ENCODE assay signal across 8 cellular contexts in the genomic region with DNA sequence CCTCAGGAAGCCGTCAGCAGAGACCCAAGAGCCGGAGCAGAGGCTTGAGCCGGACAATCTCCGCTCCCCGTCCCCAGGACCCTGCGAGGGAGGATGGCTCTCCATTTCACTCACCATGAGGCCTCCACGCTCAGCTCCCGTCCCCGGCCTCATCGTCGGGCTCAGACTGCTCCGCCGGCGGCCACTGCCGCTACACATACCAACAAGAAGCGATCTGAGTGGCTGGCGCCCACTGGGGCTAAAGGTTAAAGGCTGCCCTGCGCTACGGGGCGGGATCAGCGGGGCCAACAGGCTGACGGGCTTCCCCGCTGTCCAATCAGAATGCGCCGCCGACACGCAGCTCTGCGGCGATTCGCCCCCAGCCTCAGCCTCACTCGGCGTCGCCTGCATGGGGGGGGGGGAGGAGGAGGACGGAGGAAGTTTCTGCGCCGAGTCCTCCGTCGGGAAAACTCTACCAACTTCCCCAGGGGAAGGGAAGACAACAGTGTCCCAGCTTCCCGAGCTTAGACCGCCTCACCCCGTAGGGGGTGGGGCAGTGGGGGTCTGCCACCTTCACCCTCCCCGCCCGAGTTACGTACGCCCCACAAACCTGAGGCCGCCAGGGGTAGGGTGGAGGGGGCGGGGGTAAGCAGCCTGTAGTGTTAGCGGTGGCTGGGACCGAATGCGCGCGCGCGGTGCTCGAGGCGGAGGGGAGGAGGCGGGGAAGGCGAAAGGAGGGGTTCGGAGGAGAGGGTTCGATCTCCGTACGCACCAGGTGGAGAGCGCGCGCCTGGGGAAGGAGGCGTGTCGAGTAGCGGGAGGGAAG. TPM values are rescaled to one million over a fixed set of nuclear protein-coding genes. Genes with fewer than 3 reads are reported as not detected.
DNase-seq lines count a peak whose midpoint lies in the region; ATAC-seq, FAIRE-seq and TF ChIP-seq lines count a peak whose summit lies in the region.

TSS of gene PRPF40A (minus strand) at position 220 of the 805 bp plus-strand sequence. CDS start at position 198, 22 bp downstream.

- TF ChIP-seq CTCF in adrenal gland (IDR thresholded peaks at IDR 0.05), result peak in 2 of 6 experiments; percentile 24 to 25
- peak in 1 of 12 donors; percentile 14 for TF ChIP-seq CTCF in heart left ventricle (IDR thresholded peaks at IDR 0.05)
- TF ChIP-seq CTCF in upper lobe of left lung (IDR thresholded peaks at IDR 0.05), result peak in 3 of 6 experiments; percentile 14 to 32 (median 19)

- FAIRE-seq in GM12892 (lab: Jason Lieb, UNC), result peak; percentile 99

- H3K27ac ChIP-seq in adrenal gland, result peak within 1 kb of the TSS; percentile 96 to 98 (median 98)
- H3K27ac ChIP-seq in heart left ventricle, result peak within 1 kb of the TSS; percentile 86 to 99 (median 96)
- H3K27ac ChIP-seq in upper lobe of left lung, result peak within 1 kb of the TSS; percentile 95 to 99 (median 98)

- H3K4me3 ChIP-seq in adrenal gland, result peak within 1 kb of the TSS; percentile 96 to 99 (median 97)
- H3K4me3 ChIP-seq in heart left ventricle, result peak within 1 kb of the TSS; percentile 81 to 96 (median 90)
- H3K4me3 ChIP-seq in upper lobe of left lung, result peak within 1 kb of the TSS; percentile 81 to 95 (median 88)

- TF ChIP-seq EP300 in upper lobe of left lung (IDR thresholded peaks at IDR 0.05), result peak in 1 of 4 donors; percentile 55

- ATAC-seq in HG02852 (IDR thresholded peaks at IDR 0.05; ENCODE audit: unreplicated experiment), result peak; percentile 61
- peak; percentile 95 to 96 (median 96) for ATAC-seq in heart left ventricle
- peak; percentile 96 to 97 for ATAC-seq in upper lobe of left lung (ENCODE audit: low FRiP score in 2 of 2)

- intact Hi-C loops in adrenal gland (cut with DNase I), result no loop called here
- intact Hi-C loops in heart left ventricle (cut with DNase I), result loop anchor here in 5 of 10 donors (5.0 to 10.0 kb wide), 2 partner anchors 540 to 543 kb away; partner anchors contain the start of gene STAM2 (in 5 of the 5)
- intact Hi-C loops in posterior cingulate gyrus (cut with DNase I), result loop anchor here (1.0 kb wide), 1 partner anchor 542 kb away; the partner anchor contains the start of gene STAM2

- H3K9me3 ChIP-seq in adrenal gland (replicated peaks in 1 of 3), result no peaks in the 10 kb centered on the region
- H3K9me3 ChIP-seq in heart left ventricle, result no peaks in the 10 kb centered on the region
- H3K9me3 ChIP-seq in upper lobe of left lung, result no peaks in the 10 kb centered on the region

- no peaks in the 10 kb centered on the region for H3K36me3 ChIP-seq in adrenal gland (replicated peaks in 1 of 2)
- peaks cover 0 to 42% (median 29%) of the 10 kb centered on the region in 9 donors for H3K36me3 ChIP-seq in heart left ventricle
- H3K36me3 ChIP-seq in upper lobe of left lung, result peaks cover 0 to 30% (median 4%) of the 10 kb centered on the region in 4 donors

- peaks cover 0 to 41% of the 10 kb centered on the region in 2 donors for H3K4me1 ChIP-seq in adrenal gland (replicated peaks in 1 of 2)
- H3K4me1 ChIP-seq in heart left ventricle, result peaks cover 0 to 57% (median 28%) of the 10 kb centered on the region in 12 donors
- H3K4me1 ChIP-seq in upper lobe of left lung, result peaks cover 31 to 46% (median 38%) of the 10 kb centered on the region in 4 donors

- DNase-seq in GM12892 (ENCODE audit: insufficient read length) (peak; percentile 78), NCI-H146 (lab: John Stamatoyannopoulos, UW) (peak; percentile 96), T-helper 1 cell (peak; percentile 99), adrenal gland (peak; percentile 99 to 100 (median 99)), heart left ventricle (peak; percentile 99 to 100 (median 99)), posterior cingulate gyrus (peak; percentile 99 to 100 (median 99)), upper lobe of left lung (peak; percentile 98)

- H3K27me3 ChIP-seq in adrenal gland (no peaks in the 10 kb centered on the region), heart left ventricle (no peaks in the 10 kb centered on the region), upper lobe of left lung (no peaks in the 10 kb centered on the region)

- peak; percentile 85 for TF ChIP-seq POLR2A in GM12892 (IDR thresholded peaks at IDR 0.05; ENCODE audit: low read depth, low read length)
- peak; percentile 58 to 91 for TF ChIP-seq POLR2A in adrenal gland (IDR thresholded peaks at IDR 0.05)
- TF ChIP-seq POLR2A in heart left ventricle (IDR thresholded peaks at IDR 0.05), result peak in 1 of 2 donors; percentile 66
- peak; percentile 68 to 92 (median 84) for TF ChIP-seq POLR2A in upper lobe of left lung (IDR thresholded peaks at IDR 0.05)

- WGBS in adrenal gland, 4 donors, result 0 to 1% (median 0%) methylated on average over 31 to 68 of the region's 68 CpGs
- WGBS in heart left ventricle, 4 donors, result 0 to 1% (median 0%) methylated on average over 46 to 68 of the region's 68 CpGs
- WGBS in upper lobe of left lung, 2 donors, result 0% methylated on average over 48 to 67 of the region's 68 CpGs

RNA-seq across cellular contexts. Expression of gene PRPF40A, which starts in this region (rescaled TPM):
- 94.6 TPM for polyA plus RNA-seq in GM12892 (2012; ENCODE audit: missing spikeins)
- total RNA-seq in adrenal gland, result 10 to 100 TPM; 45.3 to 90.8 (median 68.9) TPM
- 10 to 100 TPM; 15.6 to 83.0 (median 17.9) TPM for polyA plus RNA-seq in adrenal gland
- total RNA-seq in heart left ventricle, result 10 to 100 TPM; 30.7 to 53.5 (median 36.4) TPM
- polyA plus RNA-seq in heart left ventricle, result 10 to 100 TPM in 1 of 2 donors, 1 to 10 TPM in 1; 9.8 to 27.5 TPM
- total RNA-seq in upper lobe of left lung, result 100 to 1,000 TPM in 2 of 6 donors, 10 to 100 TPM in 4; 43.2 to 199 (median 74.8) TPM

Comparison
In these comparisons a context has a peak if more than half of its experiments do, and no peak if none do; other contexts are left out.
1. Peak in every context shown above with its lines: DNase-seq, ATAC-seq, H3K4me3 ChIP-seq and H3K27ac ChIP-seq.